Comparison of ENCODE assay signal across 8 cellular contexts in genomic region chr22:25110596-25110845, GRCh38.
DNase-seq lines count a peak whose midpoint lies in the region; ATAC-seq and TF ChIP-seq lines count a peak whose summit lies in the region.

No MANE protein-coding gene starts in this region.

- H3K36me3 ChIP-seq in testis (ENCODE audit: low read depth, missing control alignments): no peaks in the 10 kb centered on the region

- H3K27me3 ChIP-seq in testis: no peaks in the 10 kb centered on the region

- peaks cover 4% of the 10 kb centered on the region for H3K27me3 Mint-ChIP-seq in T-helper 2 cell treated with Interferon-gamma antibody and Interleukin-4, amounts not matched to agents 5 μg/mL and 100 μg/mL, for 36 hours (ENCODE audit: low read depth)
- no peaks in the 10 kb centered on the region for H3K27me3 Mint-ChIP-seq in activated naive CD8-positive, alpha-beta T cell treated with anti-CD3 and anti-CD28 coated beads, Interleukin-2, amount 10 ng/mL, durations not matched to agents 7 days and 5 days
- no peaks in the 10 kb centered on the region for H3K27me3 Mint-ChIP-seq in stimulated activated naive CD8-positive, alpha-beta T cell treated with anti-CD3 and anti-CD28 coated beads, Interleukin-15, amount 100 ng/mL, for 72 hours

- no peak for TF ChIP-seq CTCF in testis (IDR thresholded peaks at IDR 0.05)

- H3K27ac Mint-ChIP-seq in T-helper 2 cell treated with Interferon-gamma antibody and Interleukin-4, amounts not matched to agents 5 μg/mL and 100 μg/mL, for 36 hours: no peak overlapping the region
- peak overlapping the region; percentile 85 for H3K27ac Mint-ChIP-seq in activated naive CD8-positive, alpha-beta T cell treated with anti-CD3 and anti-CD28 coated beads, Interleukin-2, amount 10 ng/mL, durations not matched to agents 7 days and 5 days
- peak overlapping the region in 1 of 2 donors; percentile 18 for H3K27ac Mint-ChIP-seq in stimulated activated naive CD8-positive, alpha-beta T cell treated with anti-CD3 and anti-CD28 coated beads, Interleukin-15, amount 100 ng/mL, for 72 hours

- POLR2A ChIA-PET in activated naive CD8-positive, alpha-beta T cell treated with anti-CD3 and anti-CD28 coated beads, Interleukin-2, amount 10 ng/mL, durations not matched to agents 7 days and 5 days (lab: Charles Lee): interaction anchor here (0.9 to 1.0 kb wide), 3 partner anchors 24 to 40 kb away, joined by 3 to 4 read pairs (median 3); no protein-coding TSS in a partner anchor

- H3K4me3 Mint-ChIP-seq in T-helper 2 cell treated with Interferon-gamma antibody and Interleukin-4, amounts not matched to agents 5 μg/mL and 100 μg/mL, for 36 hours: peak overlapping the region; percentile 84
- H3K4me3 Mint-ChIP-seq in activated naive CD8-positive, alpha-beta T cell treated with anti-CD3 and anti-CD28 coated beads, Interleukin-2, amount 10 ng/mL, durations not matched to agents 7 days and 5 days: peak overlapping the region; percentile 84
- H3K4me3 Mint-ChIP-seq in stimulated activated naive CD8-positive, alpha-beta T cell treated with anti-CD3 and anti-CD28 coated beads, Interleukin-15, amount 100 ng/mL, for 72 hours: peak overlapping the region; percentile 84 to 94

- H3K36me3 Mint-ChIP-seq in T-helper 2 cell treated with Interferon-gamma antibody and Interleukin-4, amounts not matched to agents 5 μg/mL and 100 μg/mL, for 36 hours (ENCODE audit: low read depth): peaks cover 3% of the 10 kb centered on the region
- peaks cover 4% of the 10 kb centered on the region for H3K36me3 Mint-ChIP-seq in activated naive CD8-positive, alpha-beta T cell treated with anti-CD3 and anti-CD28 coated beads, Interleukin-2, amount 10 ng/mL, durations not matched to agents 7 days and 5 days

- H3K9me3 ChIP-seq in testis: no peaks in the 10 kb centered on the region

- no peak overlapping the region for H3K27ac ChIP-seq in testis

- DNase-seq in T-helper 2 cell treated with Interferon-gamma antibody and Interleukin-4, amounts not matched to agents 5 μg/mL and 100 μg/mL, for 36 hours (ENCODE audit: low spot score): no peak
- no peak for DNase-seq in T-helper 2 cell
- no peak for DNase-seq in activated naive CD8-positive, alpha-beta T cell treated with anti-CD3 and anti-CD28 coated beads, Interleukin-2, amount 10 ng/mL, durations not matched to agents 7 days and 5 days
- DNase-seq in iPS-NIHi11 (ENCODE audit: low spot score): peak; percentile 89
- DNase-seq in stimulated activated naive CD8-positive, alpha-beta T cell treated with anti-CD3 and anti-CD28 coated beads, Interleukin-15, amount 100 ng/mL, for 72 hours: no peak
- no peak for DNase-seq in NCI-H2171 treated with DMSO at 0.1 percent for 48 hours (lab: John Stamatoyannopoulos, UW)
- no peak for DNase-seq in testis

- no peak for ATAC-seq in activated naive CD8-positive, alpha-beta T cell treated with anti-CD3 and anti-CD28 coated beads, Interleukin-2, amount 10 ng/mL, durations not matched to agents 7 days and 5 days (ENCODE audit: low read depth)
- ATAC-seq in stimulated activated naive CD8-positive, alpha-beta T cell treated with anti-CD3 and anti-CD28 coated beads, Interleukin-15, amount 100 ng/mL, for 72 hours: no peak
- ATAC-seq in GM21390 (IDR thresholded peaks at IDR 0.05; ENCODE audit: unreplicated experiment): no peak

- intact Hi-C loops in testis (cut with DNase I; ENCODE audit: low total_unique reads): no loop called here

- peaks cover 8% of the 10 kb centered on the region for H3K4me1 Mint-ChIP-seq in T-helper 2 cell treated with Interferon-gamma antibody and Interleukin-4, amounts not matched to agents 5 μg/mL and 100 μg/mL, for 36 hours (ENCODE audit: low read depth)
- peaks cover 9% of the 10 kb centered on the region for H3K4me1 Mint-ChIP-seq in activated naive CD8-positive, alpha-beta T cell treated with anti-CD3 and anti-CD28 coated beads, Interleukin-2, amount 10 ng/mL, durations not matched to agents 7 days and 5 days
- H3K4me1 Mint-ChIP-seq in stimulated activated naive CD8-positive, alpha-beta T cell treated with anti-CD3 and anti-CD28 coated beads, Interleukin-15, amount 100 ng/mL, for 72 hours: peaks cover 57% of the 10 kb centered on the region

- no peak for TF ChIP-seq POLR2A in testis (IDR thresholded peaks at IDR 0.05)

- peak overlapping the region in 1 of 2 donors; percentile 59 for H3K4me3 ChIP-seq in testis

- 38 to 39% methylated on average over 4 of the region's 4 CpGs for WGBS in testis, 2 donors

- peaks cover 14% of the 10 kb centered on the region for H3K4me1 ChIP-seq in testis

- peaks cover 4% of the 10 kb centered on the region for H3K9me3 Mint-ChIP-seq in T-helper 2 cell treated with Interferon-gamma antibody and Interleukin-4, amounts not matched to agents 5 μg/mL and 100 μg/mL, for 36 hours
- H3K9me3 Mint-ChIP-seq in activated naive CD8-positive, alpha-beta T cell treated with anti-CD3 and anti-CD28 coated beads, Interleukin-2, amount 10 ng/mL, durations not matched to agents 7 days and 5 days: no peaks in the 10 kb centered on the region
- H3K9me3 Mint-ChIP-seq in stimulated activated naive CD8-positive, alpha-beta T cell treated with anti-CD3 and anti-CD28 coated beads, Interleukin-15, amount 100 ng/mL, for 72 hours: no peaks in the 10 kb centered on the region
